16 cellular contexts compared by ENCODE assay signal in genomic region chr7:19572566-19572965, GRCh38.
DNase-seq lines count a peak whose midpoint lies in the region; ATAC-seq and TF ChIP-seq lines count a peak whose summit lies in the region.
"Had no signal": no experiment of that assay in that cellular context is flagged by ENCODE, and none has a peak within 500 bp of the region (broad histone marks: within the 10 kb centered on the region; RNA-seq: fewer than 3 reads in every experiment).

No MANE protein-coding gene starts in this region.

- 48% methylated on average over 4 of the region's 4 CpGs for WGBS in mammary epithelial cell (ENCODE audit: low coverage, missing lambda C conversion rate)
- 26% methylated on average over 4 of the region's 4 CpGs for WGBS in mesenchymal stem cell
- 62 to 66% methylated on average over 4 of the region's 4 CpGs for WGBS in upper lobe of left lung, 2 donors

- no peaks in the 10 kb centered on the region for H3K27me3 Mint-ChIP-seq in MCF 10A (ENCODE audit: insufficient read depth, unreplicated experiment)
- H3K27me3 Mint-ChIP-seq: CD4-positive, alpha-beta memory T cell had no signal

- no peak overlapping the region for H3K14ac ChIP-seq in mesenchymal stem cell (ENCODE audit: low read length in 2 of 2)

- in situ Hi-C loops in mammary epithelial cell (cut with MboI; ENCODE audit: low sequenced_read_pairs in 2 of 2): no loop called here

- H3K4me2 ChIP-seq in mammary epithelial cell (ENCODE audit: insufficient read depth, low read depth, low read length): no peak overlapping the region
- no peak overlapping the region for H3K4me2 ChIP-seq in mesenchymal stem cell (ENCODE audit: low read length, poor library complexity, severe bottlenecking)

- H3K4me3 ChIP-seq in mammary epithelial cell (replicated peaks in 1 of 3; ENCODE audit: insufficient read depth in 1 of 3, low read depth in 2 of 3, low read length in 3 of 3) (no peak overlapping the region), fibroblast of mammary gland (ENCODE audit: control insufficient read depth, low read depth, low read length) (no peak overlapping the region), mesenchymal stem cell (ENCODE audit: insufficient read depth in 1 of 2, low read depth in 1 of 2, low read length in 2 of 2) (no peak overlapping the region), upper lobe of left lung (no peak overlapping the region)
- H3K4me3 ChIP-seq: HAP-1 had no signal

- H3K36me3 ChIP-seq in mammary epithelial cell (ENCODE audit: insufficient read depth, low read length) (no peaks in the 10 kb centered on the region), mesenchymal stem cell (ENCODE audit: control insufficient read depth in 1 of 2, insufficient read depth in 2 of 2, low read depth in 1 of 2, low read length in 2 of 2) (no peaks in the 10 kb centered on the region), upper lobe of left lung (no peaks in the 10 kb centered on the region)
- H3K36me3 ChIP-seq: HAP-1 had no signal

- no peak overlapping the region for H3K4me3 Mint-ChIP-seq in MCF 10A (ENCODE audit: unreplicated experiment)
- H3K4me3 Mint-ChIP-seq: CD4-positive, alpha-beta memory T cell had no signal

- H3K9ac ChIP-seq in mammary epithelial cell (ENCODE audit: insufficient read depth, low read length) (no peak overlapping the region), mesenchymal stem cell (ENCODE audit: low read length) (no peak overlapping the region)

- H4K8ac ChIP-seq in mesenchymal stem cell (ENCODE audit: low read length): no peak overlapping the region

- dilution Hi-C loops in mammary epithelial cell (cut with HindIII; ENCODE audit: low sequenced_read_pairs): no loop called here

- no peak overlapping the region for H2BK120ac ChIP-seq in mesenchymal stem cell (ENCODE audit: low read depth, low read length)

- H3K27me3 ChIP-seq in mammary epithelial cell (ENCODE audit: insufficient read depth, low read length) (no peaks in the 10 kb centered on the region), mesenchymal stem cell (ENCODE audit: control insufficient read depth in 1 of 2, insufficient read depth in 1 of 2, low read length in 2 of 2) (no peaks in the 10 kb centered on the region), upper lobe of left lung (no peaks in the 10 kb centered on the region)

- CTCF ChIA-PET in MCF 10A (lab: Yijun Ruan, JAX) (no interaction called here), mammary epithelial cell (lab: Charles Lee; ENCODE audit: low non-redundant PET) (no interaction called here)

- POLR2A ChIA-PET in MCF 10A (lab: Yijun Ruan, JAX): interaction anchor here (0.6 to 1.3 kb wide), 3 partner anchors 11 to 790 kb away, joined by 3 read pairs; no protein-coding TSS in a partner anchor

- H3K4me1 ChIP-seq in mammary epithelial cell (ENCODE audit: insufficient read depth, low read length): peaks cover 10% of the 10 kb centered on the region
- H3K4me1 ChIP-seq in mesenchymal stem cell (ENCODE audit: control insufficient read depth, insufficient read depth, low read depth, low read length): no peaks in the 10 kb centered on the region
- no peaks in the 10 kb centered on the region for H3K4me1 ChIP-seq in upper lobe of left lung
- H3K4me1 ChIP-seq: HAP-1 had no signal

- no peaks in the 10 kb centered on the region for H3K79me1 ChIP-seq in mesenchymal stem cell (replicated peaks; ENCODE audit: low read length, poor library complexity, severe bottlenecking)

- H4K91ac ChIP-seq in mesenchymal stem cell (ENCODE audit: low read length): no peak overlapping the region

- intact Hi-C loops in MCF 10A (cut with micrococcal nuclease): no loop called here
- intact Hi-C loops in mammary epithelial cell (cut with micrococcal nuclease): no loop called here

- H2BK12ac ChIP-seq in mesenchymal stem cell (ENCODE audit: low read length in 2 of 2): no peak overlapping the region

- H3K18ac ChIP-seq in mesenchymal stem cell (ENCODE audit: low read depth in 1 of 2, low read length in 2 of 2): no peak overlapping the region

- H2AK5ac ChIP-seq in mesenchymal stem cell (ENCODE audit: low read length, severe bottlenecking): no peak overlapping the region

- ATAC-seq in HG03139 (IDR thresholded peaks at IDR 0.05; ENCODE audit: unreplicated experiment) (no peak), upper lobe of left lung (ENCODE audit: low FRiP score in 2 of 2) (no peak), GM21528 (IDR thresholded peaks at IDR 0.05; ENCODE audit: low FRiP score, unreplicated experiment) (no peak)

- DNase-seq in MCF 10A (ENCODE audit: unreplicated experiment): no peak
- DNase-seq in mammary epithelial cell: no peak
- peak; percentile 76 for DNase-seq in fibroblast of mammary gland (ENCODE audit: low read depth)
- DNase-seq in mesenchymal stem cell: peak; percentile 42
- DNase-seq in NCI-H146 (lab: John Stamatoyannopoulos, UW): no peak
- no peak for DNase-seq in upper lobe of left lung
- DNase-seq: Calu3; CD4-positive, alpha-beta memory T cell; DMS53; NCI-H187 treated with DMSO at 0.1 percent for 48 hours; NCI-H69; SHP77 treated with DMSO at 0.1 percent for 48 hours had no signal

- H3K27ac ChIP-seq in mammary epithelial cell (ENCODE audit: insufficient read depth, low read depth, low read length) (no peak overlapping the region), mesenchymal stem cell (ENCODE audit: low read length, poor library complexity, severe bottlenecking) (no peak overlapping the region), upper lobe of left lung (no peak overlapping the region)
- H3K27ac ChIP-seq: 22Rv1 had no signal

- H2AFZ ChIP-seq in mammary epithelial cell (ENCODE audit: low read depth, low read length): no peak overlapping the region
- no peak overlapping the region for H2AFZ ChIP-seq in mesenchymal stem cell (ENCODE audit: low read depth, low read length)

- peak overlapping the region; percentile 39 for H3K27ac Mint-ChIP-seq in MCF 10A (ENCODE audit: low read depth, unreplicated experiment)
- H3K27ac Mint-ChIP-seq: CD4-positive, alpha-beta memory T cell had no signal

- TF ChIP-seq POLR2A in upper lobe of left lung (IDR thresholded peaks at IDR 0.05): no peak

- TF ChIP-seq CTCF in MCF 10A (IDR thresholded peaks at IDR 0.05; ENCODE audit: unreplicated experiment) (no peak), mammary epithelial cell (conservative IDR thresholded peaks at IDR 0.05 in 1 of 2, IDR thresholded peaks at IDR 0.05 in 1 of 2; ENCODE audit: extremely low read depth in 1 of 2, insufficient read depth in 1 of 2, low read depth in 1 of 2, low read length in 2 of 2) (no peak), fibroblast of mammary gland (conservative IDR thresholded peaks at IDR 0.05; ENCODE audit: control insufficient read depth, insufficient read depth, low read depth, low read length) (no peak), upper lobe of left lung (IDR thresholded peaks at IDR 0.05) (no peak)

- no peak overlapping the region for H2BK15ac ChIP-seq in mesenchymal stem cell (ENCODE audit: low read depth, poor library complexity, severe bottlenecking)

- H3K23ac ChIP-seq in mesenchymal stem cell (ENCODE audit: low read length in 2 of 2): no peak overlapping the region

- H3K9me3 Mint-ChIP-seq in MCF 10A (ENCODE audit: unreplicated experiment): peaks cover 9% of the 10 kb centered on the region

- no peaks in the 10 kb centered on the region for H4K20me1 ChIP-seq in mammary epithelial cell (ENCODE audit: insufficient read depth, low read length)

- TF ChIP-seq EP300 in upper lobe of left lung (IDR thresholded peaks at IDR 0.05): no peak

- no peak overlapping the region for H3K4ac ChIP-seq in mesenchymal stem cell (ENCODE audit: low read depth in 1 of 2, low read length in 2 of 2)

- no peaks in the 10 kb centered on the region for H3K79me2 ChIP-seq in mammary epithelial cell (ENCODE audit: insufficient read depth, low read length)

- BruUV-seq in MCF 10A (replicated peaks; lab: Mats Ljungman, UMichigan) (no TSS peak), mammary epithelial cell (replicated peaks; lab: Mats Ljungman, UMichigan) (no TSS peak)

- no peak overlapping the region for H2BK5ac ChIP-seq in mesenchymal stem cell (ENCODE audit: low read depth, low read length, poor library complexity, severe bottlenecking)

- H3K36me3 Mint-ChIP-seq in MCF 10A (ENCODE audit: insufficient read depth, unreplicated experiment): no peaks in the 10 kb centered on the region
- H3K36me3 Mint-ChIP-seq: CD4-positive, alpha-beta memory T cell had no signal

- H3K9me3 ChIP-seq in mammary epithelial cell (replicated peaks; ENCODE audit: insufficient read depth, low read length) (no peaks in the 10 kb centered on the region), mesenchymal stem cell (ENCODE audit: control insufficient read depth, low read length) (no peaks in the 10 kb centered on the region), upper lobe of left lung (no peaks in the 10 kb centered on the region)
- H3K9me3 ChIP-seq: HAP-1 had no signal

- peaks cover 7% of the 10 kb centered on the region for H3K4me1 Mint-ChIP-seq in MCF 10A (ENCODE audit: insufficient read depth, unreplicated experiment)
- H3K4me1 Mint-ChIP-seq: CD4-positive, alpha-beta memory T cell had no signal

Comparison
In these comparisons a context has a peak if more than half of its experiments do, and no peak if none do; other contexts are left out.
1. DNase-seq: peak in fibroblast of mammary gland (single experiment) and mesenchymal stem cell (single experiment); none in MCF 10A (single experiment), mammary epithelial cell (single experiment), NCI-H146 (single experiment) and upper lobe of left lung (0 of 2).